In genomic region chr9:17018540-17019196, GRCh38 we compare ENCODE assay signal across 1 cellular context.
TF ChIP-seq lines count a peak whose summit lies in the region.

No MANE protein-coding gene starts in this region.

TF ChIP-seq in GM23338, 12 proteins besides CTCF, POLR2A, EP300 and RAD21 (continued from another document):
- TF ChIP-seq ZNF462 (CRISPR knock-in tag; IDR thresholded peaks at IDR 0.05) (no peak), STAT1 (IDR thresholded peaks at IDR 0.05; ENCODE audit: unreplicated experiment) (no peak), JUNB (IDR thresholded peaks at IDR 0.05; ENCODE audit: unreplicated experiment) (no peak), EZH2phosphoT487 (IDR thresholded peaks at IDR 0.05; ENCODE audit: unreplicated experiment) (no peak)
TF ChIP-seq in GM23338: peak in this region for 0.
